8 cellular contexts compared by ENCODE assay signal in the genomic region with DNA sequence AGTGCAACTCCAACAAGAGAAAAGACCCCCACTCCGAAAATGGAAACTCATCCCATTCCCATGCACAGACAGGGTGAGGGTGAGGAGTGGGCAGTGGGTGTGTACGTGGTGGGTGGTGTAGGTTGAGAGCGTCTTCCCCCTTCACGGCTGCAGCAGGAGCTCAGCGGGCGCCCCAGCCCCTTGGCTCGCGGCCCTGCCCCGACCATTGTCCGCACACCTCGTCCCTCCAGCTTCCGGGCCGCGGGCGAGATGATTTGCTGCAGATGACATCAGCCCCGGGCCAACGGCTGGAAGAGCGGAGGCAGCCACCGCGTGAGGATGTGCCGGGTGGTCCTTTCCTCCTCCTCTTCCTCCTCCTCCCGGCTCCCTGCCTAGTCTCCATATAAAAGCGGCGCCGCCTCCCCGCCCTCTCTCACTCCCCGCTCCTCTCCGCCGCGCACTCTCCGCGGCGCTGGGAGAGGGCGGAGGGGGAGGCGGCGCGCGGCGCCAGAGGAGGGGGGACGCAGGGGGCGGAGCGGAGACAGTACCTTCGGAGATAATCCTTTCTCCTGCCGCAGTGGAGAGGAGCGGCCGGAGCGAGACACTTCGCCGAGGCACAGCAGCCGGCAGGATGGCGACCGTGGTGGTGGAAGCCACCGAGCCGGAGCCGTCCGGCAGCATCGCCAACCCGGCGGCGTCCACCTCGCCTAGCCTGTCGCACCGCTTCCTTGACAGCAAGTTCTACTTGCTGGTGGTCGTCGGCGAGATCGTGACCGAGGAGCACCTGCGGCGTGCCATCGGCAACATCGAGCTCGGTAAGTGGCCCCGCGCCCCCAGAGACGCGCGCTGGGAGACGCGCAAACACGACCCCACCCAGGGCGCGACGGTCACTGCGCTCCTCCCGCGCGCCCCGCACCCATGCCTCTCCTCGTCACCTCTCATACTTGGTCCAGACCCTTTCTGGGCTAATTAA. TPM values are rescaled to one million over a fixed set of nuclear protein-coding genes. Genes with fewer than 3 reads are reported as not detected.
DNase-seq lines count a peak whose midpoint lies in the region; ATAC-seq and TF ChIP-seq lines count a peak whose summit lies in the region.

A gene (plus strand): TSS at position 554 of the 952 bp plus-strand sequence. CDS start 57 bp downstream, at position 611.

- H3K27ac ChIP-seq in epithelial cell of prostate (peak within 1 kb of the TSS; percentile 30), lung (ENCODE audit: low read depth in 1 of 2, low read length in 1 of 2) (peak within 1 kb of the TSS in 1 of 2 donors; percentile 87)

- no peak for ATAC-seq in lung (ENCODE audit: insufficient read depth, low FRiP score)

- DNase-seq in LHCN-M2 (ENCODE audit: low read depth) (peak; percentile 60), SK-N-DZ (ENCODE audit: low spot score) (peak; percentile 98), epithelial cell of prostate (ENCODE audit: low read depth, low spot score) (no peak), lung (ENCODE audit: low spot score) (no peak), superior temporal gyrus (ENCODE audit: extremely low spot score) (peak; percentile 68), NOMO-1 treated with dmso at 0.1 percent for 144 hours (lab: John Stamatoyannopoulos, UW; ENCODE audit: unreplicated experiment) (no peak), RPMI8226 (no peak)

- H3K36me3 ChIP-seq in ES-I3 (ENCODE audit: insufficient read depth, low read length) (0 out of 2 replicates have a peak, but pooled peaks cover 3% of the 10 kb centered on the region), lung (ENCODE audit: control insufficient read depth in 2 of 2, insufficient read depth in 2 of 2, low read length in 2 of 2) (no peaks in the 10 kb centered on the region)

- TF ChIP-seq CTCF in lung (IDR thresholded peaks at IDR 0.05; ENCODE audit: control extremely low read depth, extremely low read depth), result no peak

- no peaks in the 10 kb centered on the region for H3K9me3 ChIP-seq in ES-I3 (ENCODE audit: control insufficient read depth, insufficient read depth, low read length)
- H3K9me3 ChIP-seq in lung (ENCODE audit: control insufficient read depth in 2 of 2, insufficient read depth in 1 of 2, low read length in 1 of 2), result peaks cover 0 to 1% of the 10 kb centered on the region in 2 donors

- H3K9ac ChIP-seq in ES-I3 (ENCODE audit: low read depth, low read length), result peak within 1 kb of the TSS; percentile 88

- no peaks in the 10 kb centered on the region for H3K27me3 ChIP-seq in lung (ENCODE audit: control insufficient read depth, insufficient read depth)

- peaks cover 13% of the 10 kb centered on the region for H3K4me1 ChIP-seq in ES-I3 (ENCODE audit: insufficient read depth, low read length)
- peaks cover 8% of the 10 kb centered on the region in 2 donors for H3K4me1 ChIP-seq in lung (ENCODE audit: control insufficient read depth in 2 of 2, insufficient read depth in 2 of 2, low read length in 2 of 2)

- peak within 1 kb of the TSS; percentile 55 for H3K4me3 ChIP-seq in lung

- 2% methylated on average over 85 to 90 of the region's 90 CpGs for WGBS in lung, 2 donors

RNA-seq across cellular contexts. Expression of the gene that starts here (rescaled TPM):
- 66.9 and 197 TPM in 2 replicates for total RNA-seq in LHCN-M2 (2014; rRNA removed)
- 57.6 TPM for polyA plus RNA-seq in LHCN-M2 (2012)
- polyA plus RNA-seq in SK-N-DZ (2014; cell fraction: cytosol; rRNA removed), result 86.5 and 93.2 TPM in 2 replicates
- 32.0 and 53.3 TPM in 2 replicates for polyA plus RNA-seq in SK-N-DZ (2014; cell fraction: nucleus; rRNA removed)
- 10 to 100 TPM; 29.3 to 46.7 TPM for total RNA-seq in lung
- 1 to 10 TPM; 1.5 to 2.7 TPM for polyA plus RNA-seq in lung

Comparison
In these comparisons a context has a peak if more than half of its experiments do, and no peak if none do; other contexts are left out.
1. DNase-seq: peak in LHCN-M2 (single experiment), SK-N-DZ (single experiment) and superior temporal gyrus (single experiment); none in epithelial cell of prostate (single experiment), lung (single experiment), NOMO-1 treated with dmso at 0.1 percent for 144 hours (single experiment) and RPMI8226 (single experiment).